1 cellular context compared by ENCODE assay signal in genomic region chr1:236397173-236397759, GRCh38.
A peak's percentile ranks its signal among the peaks of the same experiment; 100 is the strongest.
TF ChIP-seq lines count a peak whose summit lies in the region.

No MANE protein-coding gene starts in this region.

TF ChIP-seq in K562, 482 proteins besides CTCF, POLR2A, EP300 and RAD21 (continued from another document):
- peak; percentile 49 for TF ChIP-seq MGA (IDR thresholded peaks at IDR 0.05)
- TF ChIP-seq DACH1 (IDR thresholded peaks at IDR 0.05; ENCODE audit: partially characterized antibody) = no peak
- TF ChIP-seq ETS2 (tag; IDR thresholded peaks at IDR 0.05; ENCODE audit: borderline replicate concordance, poor library complexity, severe bottlenecking) = no peak
- TF ChIP-seq CHD1 (IDR thresholded peaks at IDR 0.05; ENCODE audit: low read length) = no peak
- TF ChIP-seq ZKSCAN8 (CRISPR knock-in tag; IDR thresholded peaks at IDR 0.05) = no peak
- no peak for TF ChIP-seq RFX5 (IDR thresholded peaks at IDR 0.05; ENCODE audit: low read depth, low read length)
TF ChIP-seq in K562: peak in this region for 22.
